Comparison of ENCODE assay signal across 10 cellular contexts in genomic region chr4:147787204-147787603, GRCh38.
DNase-seq lines count a peak whose midpoint lies in the region; ATAC-seq and TF ChIP-seq lines count a peak whose summit lies in the region.
"Had no signal": no experiment of that assay in that cellular context is flagged by ENCODE, and none has a peak within 500 bp of the region (broad histone marks: within the 10 kb centered on the region; RNA-seq: fewer than 3 reads in every experiment).

No MANE protein-coding gene starts in this region.

- DNase-seq in AG09319 (ENCODE audit: extremely low read depth, low read depth) (peak; percentile 32), fibroblast of mammary gland (ENCODE audit: low read depth) (peak; percentile 90), non-pigmented ciliary epithelial cell (ENCODE audit: low read depth) (peak; percentile 54), HuH-7.5 (ENCODE audit: low spot score) (no peak)
- DNase-seq: CD4-positive, CD25-positive, alpha-beta regulatory T cell had no signal

- peaks cover 70% of the 10 kb centered on the region for H3K79me2 ChIP-seq in KMS-11 (ENCODE audit: insufficient read depth, low read depth)

- ATAC-seq in GM18498 (IDR thresholded peaks at IDR 0.05; ENCODE audit: unreplicated experiment) = no peak
- no peak for ATAC-seq in HG03432 (IDR thresholded peaks at IDR 0.05; ENCODE audit: unreplicated experiment)
- no peak for ATAC-seq in HG03039 (IDR thresholded peaks at IDR 0.05; ENCODE audit: unreplicated experiment)

- H4K20me1 ChIP-seq in KMS-11 (ENCODE audit: insufficient read depth) = no peaks in the 10 kb centered on the region

- H3K36me3 ChIP-seq in KMS-11 (ENCODE audit: insufficient read depth) = no peaks in the 10 kb centered on the region

- H3K9ac ChIP-seq in KMS-11 = no peak overlapping the region

- H2AFZ ChIP-seq in KMS-11 (ENCODE audit: low read depth) = no peak overlapping the region

- H3K27me3 ChIP-seq in KMS-11 (ENCODE audit: insufficient read depth, low read depth) = no peaks in the 10 kb centered on the region
- H3K27me3 ChIP-seq: dorsolateral prefrontal cortex had no signal

- 0 out of 2 replicates have a peak overlapping the region, but pooled peaks have one; percentile 2 for H3K27ac ChIP-seq in KMS-11

- TF ChIP-seq CTCF in AG09319 (IDR thresholded peaks at IDR 0.05; ENCODE audit: low read depth, low read length) = no peak
- no peak for TF ChIP-seq CTCF in KMS-11 (conservative IDR thresholded peaks at IDR 0.05; ENCODE audit: low read depth, low read length)
- no peak for TF ChIP-seq CTCF in fibroblast of mammary gland (conservative IDR thresholded peaks at IDR 0.05; ENCODE audit: control insufficient read depth, insufficient read depth, low read depth, low read length)

- H3K4me1 ChIP-seq in KMS-11 (ENCODE audit: low read depth, poor library complexity, severe bottlenecking) = peaks cover 76% of the 10 kb centered on the region

- H3K4me2 ChIP-seq in KMS-11 = no peak overlapping the region

- no peak overlapping the region for H3K4me3 ChIP-seq in KMS-11 (IDR thresholded peaks at IDR 0.05; ENCODE audit: insufficient read depth, low read depth, low read length)
- no peak overlapping the region for H3K4me3 ChIP-seq in fibroblast of mammary gland (ENCODE audit: control insufficient read depth, low read depth, low read length)
- H3K4me3 ChIP-seq: dorsolateral prefrontal cortex had no signal
